In genomic region chr17:30821751-30822723, GRCh38 we compare ENCODE assay signal across 8 cellular contexts. TPM values are rescaled to one million over a fixed set of nuclear protein-coding genes. Genes with fewer than 3 reads are reported as not detected.
A peak's percentile ranks its signal among the peaks of the same experiment; 100 is the strongest.
DNase-seq lines count a peak whose midpoint lies in the region; ATAC-seq and TF ChIP-seq lines count a peak whose summit lies in the region.
"Had no signal": no experiment of that assay in that cellular context is flagged by ENCODE, and none has a peak within 500 bp of the region (broad histone marks: within the 10 kb centered on the region; RNA-seq: fewer than 3 reads in every experiment).

No MANE protein-coding gene starts in this region.

- H2BK5ac ChIP-seq in trophoblast cell (ENCODE audit: low read depth, low read length, poor library complexity) = no peak overlapping the region

- no CpG with 5 or more reads among the region's 9 CpGs for WGBS in trophoblast cell (ENCODE audit: extremely low coverage, insufficient coverage, insufficient read length)

- H3K36me3 ChIP-seq in MM.1S (replicated peaks; ENCODE audit: insufficient read depth, low read length) (no peaks in the 10 kb centered on the region), trophoblast cell (ENCODE audit: control insufficient read depth in 1 of 2, insufficient read depth in 2 of 2, low read length in 2 of 2) (no peaks in the 10 kb centered on the region)

- H3F3A ChIP-seq in MM.1S (ENCODE audit: insufficient read depth, low read length) = peaks cover 14% of the 10 kb centered on the region

- no peaks in the 10 kb centered on the region for H3K36me3 Mint-ChIP-seq in chondrocyte (ENCODE audit: low read depth)

- H3K27me3 ChIP-seq in MM.1S (replicated peaks; ENCODE audit: insufficient read depth, low read length) (no peaks in the 10 kb centered on the region), trophoblast cell (ENCODE audit: insufficient read depth, low read length) (no peaks in the 10 kb centered on the region)

- DNase-seq in GM12865 (ENCODE audit: low read depth) (no peak), MM.1S (no peak), chondrocyte (ENCODE audit: low spot score) (no peak), trophoblast cell (no peak), mesenteric fat pad (ENCODE audit: low spot score) (no peak)
- DNase-seq: NCI-H2227 treated with DMSO at 0.1 percent for 48 hours had no signal

- no peak overlapping the region for H3K14ac ChIP-seq in trophoblast cell (ENCODE audit: low read length)

- no peaks in the 10 kb centered on the region for H3K9me2 ChIP-seq in MM.1S (replicated peaks; ENCODE audit: insufficient read depth, low read length)

- H2AFZ ChIP-seq in MM.1S (ENCODE audit: low read length) (no peak overlapping the region), trophoblast cell (ENCODE audit: insufficient read depth, low read length, poor library complexity) (no peak overlapping the region)

- H4K12ac ChIP-seq in trophoblast cell (ENCODE audit: low read depth, low read length) = no peak overlapping the region

- H4K91ac ChIP-seq in trophoblast cell (ENCODE audit: low read depth, low read length) = no peak overlapping the region

- H3K18ac ChIP-seq in trophoblast cell (ENCODE audit: low read length) = no peak overlapping the region

- H3K4me3 ChIP-seq in GM12865 (ENCODE audit: low read depth, low read length) (peak overlapping the region; percentile 67), MM.1S (ENCODE audit: low read length) (peak overlapping the region; percentile 87), trophoblast cell (ENCODE audit: low read depth, low read length) (no peak overlapping the region)

- H3K79me1 ChIP-seq in trophoblast cell (ENCODE audit: low read length) = peaks cover 11% of the 10 kb centered on the region

- no peak overlapping the region for H2BK120ac ChIP-seq in trophoblast cell (ENCODE audit: insufficient read depth, low read length, poor library complexity)

- H3K27ac ChIP-seq in MM.1S (ENCODE audit: low read length) (peak overlapping the region; percentile 36; the same call in 1 of the 2 replicates), trophoblast cell (ENCODE audit: low read depth, low read length) (no peak overlapping the region)

- no peaks in the 10 kb centered on the region for H3K9me3 ChIP-seq in MM.1S (replicated peaks; ENCODE audit: insufficient read depth, low read length)
- H3K9me3 ChIP-seq in trophoblast cell (ENCODE audit: insufficient read depth, low read depth, low read length) = no peaks in the 10 kb centered on the region

- H3K4me2 ChIP-seq in MM.1S (ENCODE audit: low read depth, low read length) (peak overlapping the region; percentile 84), trophoblast cell (ENCODE audit: low read length) (no peak overlapping the region)

- H4K20me1 ChIP-seq in MM.1S (ENCODE audit: insufficient read depth, low read length) = no peaks in the 10 kb centered on the region

- no peak overlapping the region for H2BK12ac ChIP-seq in trophoblast cell (ENCODE audit: low read length)

- no peak overlapping the region for H3K23ac ChIP-seq in trophoblast cell (ENCODE audit: low read length)

- H3K4me1 Mint-ChIP-seq in chondrocyte (ENCODE audit: low read depth) = peaks cover 27% of the 10 kb centered on the region

- H3K9ac ChIP-seq in MM.1S (ENCODE audit: low read length) (peak overlapping the region; percentile 2; the same call in 1 of the 2 replicates), trophoblast cell (ENCODE audit: low read length) (no peak overlapping the region)

- H3K4ac ChIP-seq in trophoblast cell (ENCODE audit: low read depth, low read length) = peak overlapping the region; percentile 83

- H3K79me2 ChIP-seq in MM.1S (ENCODE audit: low read length) (peaks cover 74% of the 10 kb centered on the region), trophoblast cell (ENCODE audit: control insufficient read depth, insufficient read depth, low read length, poor library complexity) (peaks cover 12% of the 10 kb centered on the region)

- no peak overlapping the region for H3K4me3 Mint-ChIP-seq in chondrocyte (ENCODE audit: unreplicated experiment)

- H3K4me1 ChIP-seq in MM.1S (ENCODE audit: low read length) (peaks cover 19% of the 10 kb centered on the region), trophoblast cell (ENCODE audit: control insufficient read depth in 1 of 2, insufficient read depth in 2 of 2, low read length in 2 of 2) (peaks cover 3 to 6% of the 10 kb centered on the region in 2 experiments)

- no peak overlapping the region for H2AK5ac ChIP-seq in trophoblast cell (ENCODE audit: low read length)

- TF ChIP-seq CTCF in GM12865 (IDR thresholded peaks at IDR 0.05; ENCODE audit: insufficient read depth, low read depth, low read length, missing control alignments) (no peak), MM.1S (IDR thresholded peaks at IDR 0.05; ENCODE audit: low read length) (no peak), chondrocyte (IDR thresholded peaks at IDR 0.05) (peak; percentile 14)

- H3K9me3 Mint-ChIP-seq in chondrocyte (ENCODE audit: low read depth) = no peaks in the 10 kb centered on the region

- ATAC-seq in HG03565 (IDR thresholded peaks at IDR 0.05; ENCODE audit: unreplicated experiment) (no peak), HG03342 (IDR thresholded peaks at IDR 0.05; ENCODE audit: unreplicated experiment) (no peak)

- H3K27me3 Mint-ChIP-seq in chondrocyte (ENCODE audit: low read depth) = no peaks in the 10 kb centered on the region

- no peak overlapping the region for H3K27ac Mint-ChIP-seq in chondrocyte (ENCODE audit: unreplicated experiment)

- H4K8ac ChIP-seq in trophoblast cell (ENCODE audit: low read depth, low read length) = no peak overlapping the region

RNA-seq across cellular contexts. Expression of gene CRLF3, which starts 2.5 kb away (rescaled TPM):
- total RNA-seq in chondrocyte (6.8 to 9.0 TPM (median 7.7 TPM) in 3 replicates), mesenteric fat pad (15.3 TPM)
- polyA plus RNA-seq in trophoblast cell (2013) = 11.8 and 11.9 TPM in 2 replicates

RNA-seq across cellular contexts. Expression of gene ATAD5, which starts 9.7 kb away (rescaled TPM):
- total RNA-seq in chondrocyte (1.4 to 4.0 TPM (median 1.4 TPM) in 3 replicates), mesenteric fat pad (1.0 TPM)
- polyA plus RNA-seq in trophoblast cell (2013) = 7.0 TPM in 2 replicates
